ENCODE assay signal across 1 cellular context in genomic region chr1:41892211-41892840, GRCh38.
TF ChIP-seq lines count a peak whose summit lies in the region.

No MANE protein-coding gene starts in this region.

TF ChIP-seq in GM23338, 12 proteins besides CTCF, POLR2A, EP300 and RAD21 (continued from another document):
- TF ChIP-seq STAT1 (IDR thresholded peaks at IDR 0.05; ENCODE audit: unreplicated experiment) (no peak), NANOG (IDR thresholded peaks at IDR 0.05; ENCODE audit: borderline replicate concordance) (no peak), ZNF331 (CRISPR knock-in tag; IDR thresholded peaks at IDR 0.05; ENCODE audit: low read depth) (no peak), JUNB (IDR thresholded peaks at IDR 0.05; ENCODE audit: unreplicated experiment) (no peak), ZNF114 (CRISPR knock-in tag; IDR thresholded peaks at IDR 0.05) (no peak), CREB1 (CRISPR knock-in tag; IDR thresholded peaks at IDR 0.05; ENCODE audit: low read depth) (no peak), POLR2AphosphoS5 (IDR thresholded peaks at IDR 0.05; ENCODE audit: low read depth) (no peak), EZH2phosphoT487 (IDR thresholded peaks at IDR 0.05; ENCODE audit: unreplicated experiment) (no peak), REST (IDR thresholded peaks at IDR 0.05; ENCODE audit: unreplicated experiment) (no peak), EZH2 (IDR thresholded peaks at IDR 0.05; ENCODE audit: low read depth, unreplicated experiment) (no peak)
